In the genomic region with DNA sequence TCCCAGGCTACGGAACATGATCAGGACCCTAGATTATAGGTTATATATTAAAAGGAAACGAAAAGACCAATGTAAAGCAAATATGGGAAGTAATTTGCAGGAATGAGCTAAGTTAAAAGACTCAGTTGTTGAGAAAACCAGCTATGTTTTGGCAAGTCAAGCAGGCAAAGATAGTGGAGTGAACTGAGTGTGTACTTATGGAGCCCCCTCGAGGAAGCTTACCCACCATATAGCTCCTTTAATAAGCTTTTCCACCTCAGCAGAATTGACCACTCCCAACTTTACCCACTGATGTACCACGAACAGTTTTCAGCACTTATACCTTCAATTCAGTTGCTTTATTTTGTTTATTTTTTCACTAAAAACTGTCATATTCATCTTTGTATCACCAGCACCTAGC, we compare ENCODE assay signal across 19 cellular contexts.
"Had no signal": no experiment of that assay in that cellular context is flagged by ENCODE, and none has a peak within 500 bp of the region (broad histone marks: within the 10 kb centered on the region; RNA-seq: fewer than 3 reads in every experiment).

No MANE protein-coding gene starts in this region.

- H3K9me3 ChIP-seq: heart left ventricle, sigmoid colon, testis had no signal

- FAIRE-seq: endometrium, frontal cortex, urothelium cell line had no signal

- H3K4me3 ChIP-seq: dorsolateral prefrontal cortex, heart left ventricle, sigmoid colon, skin epidermis, testis had no signal

- ATAC-seq: esophagus mucosa; heart left ventricle; stimulated activated naive B cell treated with anti-CD40 and anti-IgM and Interleukin-4, amounts not matched to agents 10 μg/mL and 1 μg/mL and 100 μg/mL, for 72 hours; stimulated activated naive CD8-positive, alpha-beta T cell treated with anti-CD3 and anti-CD28 coated beads, Interleukin-15, amount 100 ng/mL, for 72 hours had no signal

- H3K4me1 ChIP-seq: testis had no signal

- H3K27me3 ChIP-seq: dorsolateral prefrontal cortex, heart left ventricle, sigmoid colon, testis had no signal

- H3K27ac ChIP-seq: dorsolateral prefrontal cortex, heart left ventricle, sigmoid colon, skin epidermis, testis had no signal

- DNase-seq: cortex of kidney; dorsolateral prefrontal cortex; effector CD8-positive, alpha-beta T cell; heart left ventricle; hippocampal formation; kidney glomerular epithelial cell; mesendoderm; naive B cell; sigmoid colon; stimulated activated CD4-positive, alpha-beta T cell treated with anti-CD3 and anti-CD28 coated beads, Interleukin-2, amount 100 ng/mL, for 24 hours; stimulated activated CD4-positive, alpha-beta T cell treated with anti-CD3 and anti-CD28 coated beads, Interleukin-4, amount 100 ng/mL, for 4 hours; stimulated activated naive B cell treated with anti-CD40 and anti-IgM and Interleukin-4, amounts not matched to agents 10 μg/mL and 1 μg/mL and 100 μg/mL, for 72 hours; stimulated activated naive CD8-positive, alpha-beta T cell treated with anti-CD3 and anti-CD28 coated beads, Interleukin-15, amount 100 ng/mL, for 72 hours; testis had no signal

- H3K36me3 ChIP-seq: heart left ventricle, sigmoid colon had no signal
